15 cellular contexts compared by ENCODE assay signal in genomic region chr2:128499367-128500135, GRCh38.
"Had no signal": no experiment of that assay in that cellular context is flagged by ENCODE, and none has a peak within 500 bp of the region (broad histone marks: within the 10 kb centered on the region; RNA-seq: fewer than 3 reads in every experiment).

No MANE protein-coding gene starts in this region.

- H3K4me1 ChIP-seq: parathyroid adenoma, thyroid gland had no signal

- H3K36me3 ChIP-seq: esophagus squamous epithelium, left ventricle myocardium inferior, neural progenitor cell, thyroid gland had no signal

- H3K4me3 ChIP-seq: dorsolateral prefrontal cortex, esophagus squamous epithelium, left ventricle myocardium inferior, neural progenitor cell, thyroid gland had no signal

- H3K4me3 Mint-ChIP-seq: activated CD4-positive, alpha-beta T cell treated with anti-CD3 and anti-CD28 coated beads, Interleukin-2, amount 10 ng/mL, durations not matched to agents 7 days and 5 days; activated naive CD8-positive, alpha-beta T cell; brain; neural progenitor cell had no signal

- H3K9me3 Mint-ChIP-seq: activated CD4-positive, alpha-beta T cell treated with anti-CD3 and anti-CD28 coated beads, Interleukin-2, amount 10 ng/mL, durations not matched to agents 7 days and 5 days; brain had no signal

- DNase-seq: activated CD4-positive, alpha-beta T cell treated with anti-CD3 and anti-CD28 coated beads, Interleukin-2, amount 10 ng/mL, durations not matched to agents 7 days and 5 days; activated CD4-positive, CD25-positive, alpha-beta regulatory T cell; amygdala; esophagus squamous epithelium; foreskin fibroblast; left ventricle myocardium inferior; mesendoderm; retina; stimulated activated CD4-positive, alpha-beta T cell treated with anti-CD3 and anti-CD28 coated beads, Interleukin-4, amount 100 ng/mL, for 4 hours; thyroid gland had no signal

- H3K9me3 ChIP-seq: esophagus squamous epithelium, left ventricle myocardium inferior, thyroid gland had no signal

- H3K36me3 Mint-ChIP-seq: activated naive CD8-positive, alpha-beta T cell; brain; neural progenitor cell had no signal

- H3K4me1 Mint-ChIP-seq: activated CD4-positive, alpha-beta T cell treated with anti-CD3 and anti-CD28 coated beads, Interleukin-2, amount 10 ng/mL, durations not matched to agents 7 days and 5 days had no signal

- H3K9ac ChIP-seq: neural progenitor cell, parathyroid adenoma had no signal

- H3K27me3 Mint-ChIP-seq: activated CD4-positive, alpha-beta T cell treated with anti-CD3 and anti-CD28 coated beads, Interleukin-2, amount 10 ng/mL, durations not matched to agents 7 days and 5 days; activated naive CD8-positive, alpha-beta T cell had no signal

- H3K27ac Mint-ChIP-seq: activated CD4-positive, alpha-beta T cell treated with anti-CD3 and anti-CD28 coated beads, Interleukin-2, amount 10 ng/mL, durations not matched to agents 7 days and 5 days; activated naive CD8-positive, alpha-beta T cell; neural progenitor cell had no signal

- H3K27ac ChIP-seq: dorsolateral prefrontal cortex, esophagus squamous epithelium, left ventricle myocardium inferior, neural progenitor cell, parathyroid adenoma, thyroid gland had no signal

- H3K27me3 ChIP-seq: dorsolateral prefrontal cortex, neural progenitor cell, thyroid gland had no signal
